8 cellular contexts compared by ENCODE assay signal in the genomic region with DNA sequence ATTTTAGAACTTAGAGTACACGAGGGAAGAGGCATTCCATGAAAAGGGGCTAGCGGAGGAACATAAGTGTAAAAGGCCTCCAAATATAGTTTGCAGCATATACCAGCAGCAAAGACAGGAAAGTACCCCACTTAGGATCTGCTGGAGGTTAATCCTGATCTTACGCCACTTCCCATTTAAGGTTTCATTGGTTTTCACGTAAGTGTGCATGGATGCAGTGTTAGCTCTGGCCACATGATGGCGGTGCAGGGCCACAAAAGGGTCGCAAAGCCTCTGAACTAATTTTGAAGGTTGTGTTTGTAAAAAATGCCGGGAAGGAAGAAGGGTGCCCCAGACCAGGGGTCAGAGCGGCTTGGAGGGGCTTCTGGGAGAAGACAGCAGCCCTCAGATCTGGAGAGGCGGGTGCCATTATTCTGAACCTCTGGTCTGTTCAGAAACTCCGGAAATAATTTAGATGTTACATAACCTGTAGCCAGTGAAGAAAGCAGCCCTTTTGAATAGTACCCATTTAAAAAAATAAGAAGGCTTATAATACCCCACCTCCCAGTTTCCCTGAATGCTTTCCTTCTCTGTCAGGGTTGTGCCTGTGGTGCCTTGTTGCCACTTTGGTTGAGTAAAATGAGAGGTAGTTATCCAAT. TPM values are rescaled to one million over a fixed set of nuclear protein-coding genes. Genes with fewer than 3 reads are reported as not detected.
DNase-seq lines count a peak whose midpoint lies in the region; ATAC-seq and TF ChIP-seq lines count a peak whose summit lies in the region.

No MANE protein-coding gene starts in this region.

- peaks cover 14% of the 10 kb centered on the region for H3K4me1 ChIP-seq in lower lobe of right lung

- DNase-seq in CD1c-positive myeloid dendritic cell (ENCODE audit: extremely low spot score) = peak; percentile 84
- peak; percentile 9 for DNase-seq in NCI-H510A (lab: John Stamatoyannopoulos, UW)
- DNase-seq in activated CD4-positive, alpha-beta T cell treated with anti-CD3 and anti-CD28 coated beads, Interleukin-2, amount 10 ng/mL, durations not matched to agents 24 days and 14 days = peak; percentile 87
- peak; percentile 69 to 86 (median 80) for DNase-seq in dorsolateral prefrontal cortex
- DNase-seq in lower lobe of right lung = peak; percentile 76
- peak; percentile 3 to 18 (median 15) for DNase-seq in stimulated activated CD4-positive, alpha-beta T cell treated with anti-CD3 and anti-CD28 coated beads, TNF-alpha, amount 100 ng/mL, for 4 hours (ENCODE audit: low read depth in 3 of 3)

- H3K9me3 ChIP-seq in lower lobe of right lung = no peaks in the 10 kb centered on the region

- peak overlapping the region in 57 of 59 donors; percentile 1 to 66 (median 43) for H3K4me3 ChIP-seq in dorsolateral prefrontal cortex
- peak overlapping the region; percentile 33 for H3K4me3 ChIP-seq in lower lobe of right lung

- peak; percentile 84 to 99 (median 97) for TF ChIP-seq CTCF in dorsolateral prefrontal cortex (IDR thresholded peaks at IDR 0.05 in 54 of 56, conservative IDR thresholded peaks at IDR 0.05 in 2 of 56; ENCODE audit: low read depth in 1 of 56, partially characterized antibody in 56 of 56)
- TF ChIP-seq CTCF in lower lobe of right lung (IDR thresholded peaks at IDR 0.05) = peak; percentile 96

- H3K27ac ChIP-seq in dorsolateral prefrontal cortex (peak overlapping the region in 50 of 59 donors; percentile 11 to 85 (median 64)), lower lobe of right lung (no peak overlapping the region)

- H3K4me1 Mint-ChIP-seq in activated CD4-positive, alpha-beta T cell treated with anti-CD3 and anti-CD28 coated beads, Interleukin-2, amount 10 ng/mL, durations not matched to agents 24 days and 14 days = peaks cover 6% of the 10 kb centered on the region

- peaks cover 16% of the 10 kb centered on the region for H3K27me3 Mint-ChIP-seq in activated CD4-positive, alpha-beta T cell treated with anti-CD3 and anti-CD28 coated beads, Interleukin-2, amount 10 ng/mL, durations not matched to agents 24 days and 14 days

- H3K9me3 Mint-ChIP-seq in activated CD4-positive, alpha-beta T cell treated with anti-CD3 and anti-CD28 coated beads, Interleukin-2, amount 10 ng/mL, durations not matched to agents 24 days and 14 days = no peaks in the 10 kb centered on the region

- ATAC-seq in GM19372 (IDR thresholded peaks at IDR 0.05; ENCODE audit: low read depth, unreplicated experiment) (peak; percentile 91), HG03442 (IDR thresholded peaks at IDR 0.05; ENCODE audit: unreplicated experiment) (peak; percentile 89), lower lobe of right lung (peak; percentile 89 to 92)

- H3K27ac Mint-ChIP-seq in activated CD4-positive, alpha-beta T cell treated with anti-CD3 and anti-CD28 coated beads, Interleukin-2, amount 10 ng/mL, durations not matched to agents 24 days and 14 days = no peak overlapping the region

- H3K36me3 ChIP-seq in lower lobe of right lung = no peaks in the 10 kb centered on the region

- H3K36me3 Mint-ChIP-seq in activated CD4-positive, alpha-beta T cell treated with anti-CD3 and anti-CD28 coated beads, Interleukin-2, amount 10 ng/mL, durations not matched to agents 24 days and 14 days (ENCODE audit: low read depth) = no peaks in the 10 kb centered on the region

- no peak overlapping the region for H3K4me3 Mint-ChIP-seq in activated CD4-positive, alpha-beta T cell treated with anti-CD3 and anti-CD28 coated beads, Interleukin-2, amount 10 ng/mL, durations not matched to agents 24 days and 14 days

- intact Hi-C loops in activated CD4-positive, alpha-beta T cell treated with anti-CD3 and anti-CD28 coated beads, Interleukin-2, amount 10 ng/mL, durations not matched to agents 24 days and 14 days (cut with micrococcal nuclease) = no loop called here
- intact Hi-C loops in dorsolateral prefrontal cortex (cut with DNase I) = loop anchor here (5.0 kb wide), 2 partner anchors 138 to 152 kb away; no protein-coding TSS in a partner anchor
- intact Hi-C loops in lower lobe of right lung (cut with DNase I) = no loop called here

- H3K27me3 ChIP-seq in dorsolateral prefrontal cortex (peaks cover 0 to 5% (median 0%) of the 10 kb centered on the region in 45 donors), lower lobe of right lung (ENCODE audit: low read depth) (peaks cover 13% of the 10 kb centered on the region)

RNA-seq across cellular contexts. Expression of gene TLR4, which starts 59.5 kb away (rescaled TPM):
- total RNA-seq in activated CD4-positive, alpha-beta T cell treated with anti-CD3 and anti-CD28 coated beads, Interleukin-2, amount 10 ng/mL, durations not matched to agents 24 days and 14 days = not detected in 2 replicates
- total RNA-seq in dorsolateral prefrontal cortex = 10 to 100 TPM in 119 of 120 experiments, 1 to 10 TPM in 1; 8.4 to 73.4 (median 26.8) TPM
- total RNA-seq in lower lobe of right lung = 70.1 TPM

Comparison
In these comparisons a context has a peak if more than half of its experiments do, and no peak if none do; other contexts are left out.
1. DNase-seq: peak in every context shown above with its lines; median percentile 87 in activated CD4-positive, alpha-beta T cell treated with anti-CD3 and anti-CD28 coated beads, Interleukin-2, amount 10 ng/mL, durations not matched to agents 24 days and 14 days; 84 in CD1c-positive myeloid dendritic cell; 80 in dorsolateral prefrontal cortex; 76 in lower lobe of right lung; 15 in stimulated activated CD4-positive, alpha-beta T cell treated with anti-CD3 and anti-CD28 coated beads, TNF-alpha, amount 100 ng/mL, for 4 hours; 9 in NCI-H510A.
2. intact Hi-C loops: an anchor here in dorsolateral prefrontal cortex (5.0 kb wide); none called in activated CD4-positive, alpha-beta T cell treated with anti-CD3 and anti-CD28 coated beads, Interleukin-2, amount 10 ng/mL, durations not matched to agents 24 days and 14 days and lower lobe of right lung.